10 cellular contexts compared by ENCODE assay signal in the genomic region with DNA sequence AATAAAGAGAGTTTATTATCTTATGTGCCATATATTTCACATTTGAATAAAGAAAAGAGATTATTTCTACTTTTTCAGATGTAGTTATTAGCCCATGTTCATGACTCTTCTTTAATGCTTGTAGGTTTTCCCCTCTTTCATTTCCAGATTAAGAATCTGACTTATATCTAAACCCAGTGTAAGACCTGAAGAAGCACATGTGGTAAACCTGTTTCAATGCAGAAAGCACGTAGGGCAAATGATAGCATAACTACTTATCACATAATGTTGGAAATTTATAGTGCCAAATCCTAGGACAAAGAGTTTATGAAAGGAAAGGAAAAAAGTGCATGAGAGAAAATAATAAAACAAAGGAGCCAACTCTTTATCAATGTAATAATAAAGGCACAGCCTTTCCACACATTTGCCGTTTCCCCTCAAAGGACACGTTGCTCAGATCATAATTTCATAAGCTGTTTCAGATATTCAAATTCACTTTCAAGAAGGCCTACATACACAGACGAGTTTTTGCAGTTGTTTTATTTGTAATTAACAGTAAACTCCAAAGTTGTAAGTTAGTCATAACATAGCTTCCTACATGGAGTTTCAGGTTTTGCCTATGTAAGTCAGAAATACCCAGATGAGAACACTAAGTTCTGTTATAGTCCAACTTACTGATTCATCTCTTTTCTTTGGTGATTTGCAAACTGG.
DNase-seq lines count a peak whose midpoint lies in the region; ATAC-seq lines count a peak whose summit lies in the region.
"Had no signal": no experiment of that assay in that cellular context is flagged by ENCODE, and none has a peak within 500 bp of the region (broad histone marks: within the 10 kb centered on the region; RNA-seq: fewer than 3 reads in every experiment).

No MANE protein-coding gene starts in this region.

- peaks cover 46% of the 10 kb centered on the region for H3K4me1 Mint-ChIP-seq in activated T-helper 2 cell treated with anti-CD3 and anti-CD28 coated beads, Interferon-gamma antibody, Interleukin-2, Interleukin-4, amounts not matched to agents 10 μg/mL and 5 μg/mL and 100 μg/mL, durations not matched to agents 14 hours and 24 hours and 36 hours (ENCODE audit: low read depth)

- H3K4ac ChIP-seq in mesenchymal stem cell (ENCODE audit: low read depth in 1 of 2, low read length in 2 of 2), result no peak overlapping the region

- H3K9me3 Mint-ChIP-seq in activated T-helper 2 cell treated with anti-CD3 and anti-CD28 coated beads, Interferon-gamma antibody, Interleukin-2, Interleukin-4, amounts not matched to agents 10 μg/mL and 5 μg/mL and 100 μg/mL, durations not matched to agents 14 hours and 24 hours and 36 hours, result peaks cover 17% of the 10 kb centered on the region

- DNase-seq in activated T-helper 2 cell treated with anti-CD3 and anti-CD28 coated beads, Interferon-gamma antibody, Interleukin-2, Interleukin-4, amounts not matched to agents 10 μg/mL and 5 μg/mL and 100 μg/mL, durations not matched to agents 14 hours and 24 hours and 36 hours (ENCODE audit: low spot score), result no peak
- DNase-seq in COLO829 (ENCODE audit: low spot score) (no peak), mesenchymal stem cell (no peak), dermis blood vessel endothelial cell (no peak)
- DNase-seq: foreskin fibroblast, NCI-H2029 treated with DMSO at 0.1 percent for 48 hours had no signal

- 100% methylated on average over 2 of the region's 4 CpGs for WGBS in mesenchymal stem cell

- H3K23ac ChIP-seq in mesenchymal stem cell (ENCODE audit: low read length in 2 of 2), result no peak overlapping the region

- H2AFZ ChIP-seq in mesenchymal stem cell (ENCODE audit: low read depth, low read length), result no peak overlapping the region

- H2BK120ac ChIP-seq in mesenchymal stem cell (ENCODE audit: low read depth, low read length), result no peak overlapping the region

- intact Hi-C loops in activated T-helper 2 cell treated with anti-CD3 and anti-CD28 coated beads, Interferon-gamma antibody, Interleukin-2, Interleukin-4, amounts not matched to agents 10 μg/mL and 5 μg/mL and 100 μg/mL, durations not matched to agents 14 hours and 24 hours and 36 hours (cut with micrococcal nuclease), result loop anchor here (1.0 to 10.0 kb wide), 9 partner anchors 8 to 788 kb away; no protein-coding TSS in a partner anchor

- no peak overlapping the region for H3K4me3 ChIP-seq in mesenchymal stem cell (ENCODE audit: insufficient read depth in 1 of 2, low read depth in 1 of 2, low read length in 2 of 2)

- ATAC-seq in GM18858 (IDR thresholded peaks at IDR 0.05; ENCODE audit: unreplicated experiment) (peak; percentile 94), GM19468 (IDR thresholded peaks at IDR 0.05; ENCODE audit: extremely low read depth, unreplicated experiment) (peak; percentile 80), HG03039 (IDR thresholded peaks at IDR 0.05; ENCODE audit: unreplicated experiment) (peak; percentile 94)

- peak overlapping the region; percentile 98 for H3K27ac Mint-ChIP-seq in activated T-helper 2 cell treated with anti-CD3 and anti-CD28 coated beads, Interferon-gamma antibody, Interleukin-2, Interleukin-4, amounts not matched to agents 10 μg/mL and 5 μg/mL and 100 μg/mL, durations not matched to agents 14 hours and 24 hours and 36 hours
- H3K27ac Mint-ChIP-seq: mesothelial cell of epicardium had no signal

- no peaks in the 10 kb centered on the region for H3K79me1 ChIP-seq in mesenchymal stem cell (replicated peaks; ENCODE audit: low read length, poor library complexity, severe bottlenecking)

- peak overlapping the region; percentile 56 for H3K4me3 Mint-ChIP-seq in activated T-helper 2 cell treated with anti-CD3 and anti-CD28 coated beads, Interferon-gamma antibody, Interleukin-2, Interleukin-4, amounts not matched to agents 10 μg/mL and 5 μg/mL and 100 μg/mL, durations not matched to agents 14 hours and 24 hours and 36 hours (ENCODE audit: low read depth)
- H3K4me3 Mint-ChIP-seq: mesothelial cell of epicardium had no signal

- no peak overlapping the region for H4K8ac ChIP-seq in mesenchymal stem cell (ENCODE audit: low read length)

- H3K9me3 ChIP-seq in mesenchymal stem cell (ENCODE audit: control insufficient read depth, low read length), result peaks cover 3% of the 10 kb centered on the region

- H3K27me3 Mint-ChIP-seq in activated T-helper 2 cell treated with anti-CD3 and anti-CD28 coated beads, Interferon-gamma antibody, Interleukin-2, Interleukin-4, amounts not matched to agents 10 μg/mL and 5 μg/mL and 100 μg/mL, durations not matched to agents 14 hours and 24 hours and 36 hours (ENCODE audit: low read depth), result no peaks in the 10 kb centered on the region

- no peaks in the 10 kb centered on the region for H3K36me3 ChIP-seq in mesenchymal stem cell (ENCODE audit: control insufficient read depth in 1 of 2, insufficient read depth in 2 of 2, low read depth in 1 of 2, low read length in 2 of 2)

- no peak overlapping the region for H3K4me2 ChIP-seq in mesenchymal stem cell (ENCODE audit: low read length, poor library complexity, severe bottlenecking)

- no peak overlapping the region for H2AK5ac ChIP-seq in mesenchymal stem cell (ENCODE audit: low read length, severe bottlenecking)

- no peak overlapping the region for H3K18ac ChIP-seq in mesenchymal stem cell (ENCODE audit: low read depth in 1 of 2, low read length in 2 of 2)

- H3K9ac ChIP-seq in mesenchymal stem cell (ENCODE audit: low read length), result no peak overlapping the region

- no peak overlapping the region for H2BK12ac ChIP-seq in mesenchymal stem cell (ENCODE audit: low read length in 2 of 2)

- no peaks in the 10 kb centered on the region for H3K27me3 ChIP-seq in mesenchymal stem cell (ENCODE audit: control insufficient read depth in 1 of 2, insufficient read depth in 1 of 2, low read length in 2 of 2)

- H2BK15ac ChIP-seq in mesenchymal stem cell (ENCODE audit: low read depth, poor library complexity, severe bottlenecking), result no peak overlapping the region

- no peak overlapping the region for H2BK5ac ChIP-seq in mesenchymal stem cell (ENCODE audit: low read depth, low read length, poor library complexity, severe bottlenecking)

- H4K91ac ChIP-seq in mesenchymal stem cell (ENCODE audit: low read length), result no peak overlapping the region

- no peak overlapping the region for H3K27ac ChIP-seq in mesenchymal stem cell (ENCODE audit: low read length, poor library complexity, severe bottlenecking)

- no peak overlapping the region for H3K14ac ChIP-seq in mesenchymal stem cell (ENCODE audit: low read length in 2 of 2)

- H3K4me1 ChIP-seq in mesenchymal stem cell (ENCODE audit: control insufficient read depth, insufficient read depth, low read depth, low read length), result no peaks in the 10 kb centered on the region

- peaks cover 29% of the 10 kb centered on the region for H3K36me3 Mint-ChIP-seq in activated T-helper 2 cell treated with anti-CD3 and anti-CD28 coated beads, Interferon-gamma antibody, Interleukin-2, Interleukin-4, amounts not matched to agents 10 μg/mL and 5 μg/mL and 100 μg/mL, durations not matched to agents 14 hours and 24 hours and 36 hours (ENCODE audit: low read depth)
